In the genomic region with DNA sequence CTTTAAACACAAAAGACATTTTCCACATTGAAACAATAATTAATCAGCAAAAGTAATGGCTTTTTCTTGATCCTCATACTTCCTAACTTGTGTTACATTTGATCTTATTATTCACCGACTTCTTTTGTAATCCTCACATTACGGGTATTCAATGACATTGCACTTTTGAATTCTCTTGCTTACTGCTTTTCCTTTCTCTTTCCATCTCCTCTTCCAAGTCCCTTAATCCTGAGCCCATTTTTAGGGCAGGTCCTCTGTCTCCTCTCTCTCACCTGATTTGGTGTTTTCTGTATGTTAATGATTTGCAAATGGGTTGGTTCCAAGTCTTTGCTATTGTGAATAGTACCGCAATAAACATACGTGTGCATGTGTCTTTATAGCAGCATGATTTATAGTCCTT, we compare ENCODE assay signal across 32 cellular contexts.
"Had no signal": no experiment of that assay in that cellular context is flagged by ENCODE, and none has a peak within 500 bp of the region (broad histone marks: within the 10 kb centered on the region; RNA-seq: fewer than 3 reads in every experiment).

No MANE protein-coding gene starts in this region.

- H3K27ac ChIP-seq: ascending aorta, breast epithelium, cardiac muscle cell, colonic mucosa, dorsolateral prefrontal cortex, gastroesophageal sphincter, heart right ventricle, hepatocyte had no signal

- H3K27me3 ChIP-seq: ascending aorta, breast epithelium, cardiac muscle cell, colonic mucosa, dorsolateral prefrontal cortex, gastroesophageal sphincter, heart right ventricle, hepatocyte had no signal

- H3K36me3 Mint-ChIP-seq: activated CD4-positive, alpha-beta memory T cell treated with anti-CD3 and anti-CD28 coated beads for 36 hours; activated naive CD4-positive, alpha-beta T cell treated with anti-CD3 and anti-CD28 coated beads, Interleukin-2, amount 10 ng/mL, durations not matched to agents 7 days and 5 days; activated naive CD4-positive, alpha-beta T cell treated with anti-CD3 and anti-CD28 coated beads, Interleukin-2, amount 50 U/mL, for 72 hours; activated naive CD8-positive, alpha-beta T cell treated with anti-CD3 and anti-CD28 coated beads, Interleukin-2, amount 10 ng/mL, durations not matched to agents 7 days and 5 days; brain had no signal

- H3K9me3 Mint-ChIP-seq: activated CD4-positive, alpha-beta memory T cell treated with anti-CD3 and anti-CD28 coated beads for 36 hours; activated naive CD4-positive, alpha-beta T cell treated with anti-CD3 and anti-CD28 coated beads, Interleukin-2, amount 50 U/mL, for 72 hours; activated T-cell treated with anti-CD3 and anti-CD28 coated beads, Interleukin-2, amount 50 U/mL, for 24 hours; activated T-cell treated with anti-CD3 and anti-CD28 coated beads, Interleukin-2, amount 50 U/mL, for 72 hours; endodermal cell; T-helper 2 cell treated with Interferon-gamma antibody and Interleukin-4, amounts not matched to agents 5 μg/mL and 100 μg/mL, for 36 hours had no signal

- H3K4me3 Mint-ChIP-seq: activated CD4-positive, alpha-beta memory T cell treated with anti-CD3 and anti-CD28 coated beads for 36 hours; activated CD4-positive, alpha-beta T cell treated with anti-CD3 and anti-CD28 coated beads for 36 hours; activated CD4-positive, alpha-beta T cell treated with anti-CD3 and anti-CD28 coated beads, Interleukin-2, amount 10 ng/mL, durations not matched to agents 24 days and 14 days; activated naive CD4-positive, alpha-beta T cell treated with anti-CD3 and anti-CD28 coated beads, Interleukin-2, amount 10 ng/mL, durations not matched to agents 7 days and 5 days; activated naive CD8-positive, alpha-beta T cell treated with anti-CD3 and anti-CD28 coated beads, Interleukin-2, amount 10 ng/mL, durations not matched to agents 7 days and 5 days; activated T-cell treated with anti-CD3 and anti-CD28 coated beads, Interleukin-2, amount 50 U/mL, for 24 hours; activated T-cell treated with anti-CD3 and anti-CD28 coated beads, Interleukin-2, amount 50 U/mL, for 72 hours; brain; endodermal cell; T-helper 17 cell; T-helper 2 cell treated with Interferon-gamma antibody and Interleukin-4, amounts not matched to agents 5 μg/mL and 100 μg/mL, for 36 hours had no signal

- H3K9me3 ChIP-seq: ascending aorta, breast epithelium, colonic mucosa, gastroesophageal sphincter, heart right ventricle had no signal

- H3K27ac Mint-ChIP-seq: activated CD4-positive, alpha-beta memory T cell treated with anti-CD3 and anti-CD28 coated beads for 36 hours; activated CD4-positive, alpha-beta T cell treated with anti-CD3 and anti-CD28 coated beads for 36 hours; activated CD4-positive, alpha-beta T cell treated with anti-CD3 and anti-CD28 coated beads, Interleukin-2, amount 10 ng/mL, durations not matched to agents 24 days and 14 days; activated naive CD4-positive, alpha-beta T cell treated with anti-CD3 and anti-CD28 coated beads, Interleukin-2, amount 10 ng/mL, durations not matched to agents 7 days and 5 days; activated naive CD4-positive, alpha-beta T cell treated with anti-CD3 and anti-CD28 coated beads, Interleukin-2, amount 50 U/mL, for 72 hours; activated naive CD8-positive, alpha-beta T cell treated with anti-CD3 and anti-CD28 coated beads, Interleukin-2, amount 10 ng/mL, durations not matched to agents 7 days and 5 days; activated T-cell treated with anti-CD3 and anti-CD28 coated beads, Interleukin-2, amount 50 U/mL, for 24 hours; activated T-cell treated with anti-CD3 and anti-CD28 coated beads, Interleukin-2, amount 50 U/mL, for 72 hours; brain; endodermal cell; T-helper 17 cell; T-helper 2 cell treated with Interferon-gamma antibody and Interleukin-4, amounts not matched to agents 5 μg/mL and 100 μg/mL, for 36 hours had no signal

- H3K79me2 ChIP-seq: hepatocyte had no signal

- ATAC-seq: activated CD4-positive, alpha-beta T cell treated with anti-CD3 and anti-CD28 coated beads for 36 hours; activated naive CD4-positive, alpha-beta T cell treated with anti-CD3 and anti-CD28 coated beads, Interleukin-2, amount 50 U/mL, for 72 hours; activated T-cell treated with anti-CD3 and anti-CD28 coated beads, Interleukin-2, amount 50 U/mL, for 72 hours; esophagus mucosa; gastroesophageal sphincter; heart right ventricle; T-helper 17 cell had no signal

- H3K36me3 ChIP-seq: ascending aorta, breast epithelium, cardiac muscle cell, colonic mucosa, gastroesophageal sphincter, heart right ventricle had no signal

- H3K4me1 ChIP-seq: ascending aorta, breast epithelium, colonic mucosa, gastroesophageal sphincter, heart right ventricle had no signal

- H3K4me2 ChIP-seq: hepatocyte had no signal

- H3K27me3 Mint-ChIP-seq: activated CD4-positive, alpha-beta memory T cell treated with anti-CD3 and anti-CD28 coated beads for 36 hours; activated CD4-positive, alpha-beta T cell treated with anti-CD3 and anti-CD28 coated beads for 36 hours; activated CD4-positive, alpha-beta T cell treated with anti-CD3 and anti-CD28 coated beads, Interleukin-2, amount 10 ng/mL, durations not matched to agents 24 days and 14 days; activated naive CD8-positive, alpha-beta T cell treated with anti-CD3 and anti-CD28 coated beads, Interleukin-2, amount 10 ng/mL, durations not matched to agents 7 days and 5 days; activated T-cell treated with anti-CD3 and anti-CD28 coated beads, Interleukin-2, amount 50 U/mL, for 24 hours; brain; T-helper 17 cell had no signal

- H3K4me1 Mint-ChIP-seq: activated CD4-positive, alpha-beta T cell treated with anti-CD3 and anti-CD28 coated beads for 36 hours; activated CD4-positive, alpha-beta T cell treated with anti-CD3 and anti-CD28 coated beads, Interleukin-2, amount 10 ng/mL, durations not matched to agents 24 days and 14 days; activated naive CD4-positive, alpha-beta T cell treated with anti-CD3 and anti-CD28 coated beads, Interleukin-2, amount 10 ng/mL, durations not matched to agents 7 days and 5 days; activated naive CD8-positive, alpha-beta T cell treated with anti-CD3 and anti-CD28 coated beads, Interleukin-2, amount 10 ng/mL, durations not matched to agents 7 days and 5 days; brain; endodermal cell; T-helper 17 cell had no signal

- H2AFZ ChIP-seq: hepatocyte had no signal

- H3K4me3 ChIP-seq: ascending aorta, breast epithelium, cardiac muscle cell, colonic mucosa, dorsolateral prefrontal cortex, gastroesophageal sphincter, heart right ventricle, hepatocyte had no signal

- DNase-seq: activated CD4-positive, alpha-beta memory T cell treated with anti-CD3 and anti-CD28 coated beads for 36 hours; activated CD4-positive, alpha-beta T cell treated with anti-CD3 and anti-CD28 coated beads for 36 hours; activated CD4-positive, alpha-beta T cell treated with anti-CD3 and anti-CD28 coated beads, Interleukin-2, amount 10 ng/mL, durations not matched to agents 24 days and 14 days; activated CD4-positive, CD25-positive, alpha-beta regulatory T cell; activated CD4-positive, CD25-positive, alpha-beta regulatory T cell treated with anti-CD3 and anti-CD28 coated beads, Interleukin-2, amount 50 U/mL, for 72 hours; activated CD8-positive, alpha-beta memory T cell treated with anti-CD3 and anti-CD28 coated beads, Interleukin-2, amount 50 U/mL, for 48 hours; activated gamma-delta T cell; activated naive CD4-positive, alpha-beta T cell; activated naive CD4-positive, alpha-beta T cell treated with anti-CD3 and anti-CD28 coated beads, Interleukin-2, amount 10 ng/mL, durations not matched to agents 7 days and 5 days; activated naive CD8-positive, alpha-beta T cell treated with anti-CD3 and anti-CD28 coated beads, Interleukin-2, amount 10 ng/mL, durations not matched to agents 7 days and 5 days; activated T-cell treated with anti-CD3 and anti-CD28 coated beads for 4 hours; activated T-cell treated with anti-CD3 and anti-CD28 coated beads, Interleukin-2, amount 50 U/mL, for 24 hours; activated T-cell treated with anti-CD3 and anti-CD28 coated beads, Interleukin-2, amount 50 U/mL, for 72 hours; central memory CD4-positive, alpha-beta T cell; cerebellar nuclear complex; colonic mucosa; dorsolateral prefrontal cortex; effector memory CD4-positive, alpha-beta T cell; endodermal cell; foreskin melanocyte; heart right ventricle; T-helper 17 cell; T1000 had no signal
